In genomic region chr19:33805840-33806433, GRCh38 we compare ENCODE assay signal across 1 cellular context.
TF ChIP-seq lines count a peak whose summit lies in the region.

No MANE protein-coding gene starts in this region.

TF ChIP-seq in HepG2, 621 proteins besides CTCF, POLR2A, EP300 and RAD21 (continued from another document):
- TF ChIP-seq ZBTB33 (CRISPR knock-in tag; IDR thresholded peaks at IDR 0.05), result peak; percentile 98
- TF ChIP-seq BRF2 (CRISPR knock-in tag; IDR thresholded peaks at IDR 0.05), result no peak
- TF ChIP-seq ZNF766 (CRISPR knock-in tag; IDR thresholded peaks at IDR 0.05; ENCODE audit: borderline replicate concordance), result no peak
- no peak for TF ChIP-seq NONO (IDR thresholded peaks at IDR 0.05)
- no peak for TF ChIP-seq NONO (CRISPR knock-in tag; conservative IDR thresholded peaks at IDR 0.05)
- TF ChIP-seq MNT (IDR thresholded peaks at IDR 0.05), result peak; percentile 6; the same call in 1 of the 2 replicates
- no peak for TF ChIP-seq CEBPG (CRISPR knock-in tag; IDR thresholded peaks at IDR 0.05)
- TF ChIP-seq ZNF30 (CRISPR knock-in tag; IDR thresholded peaks at IDR 0.05), result no peak
- no peak for TF ChIP-seq ZNF33B (CRISPR knock-in tag; IDR thresholded peaks at IDR 0.05)
- TF ChIP-seq ZNF275 (CRISPR knock-in tag; IDR thresholded peaks at IDR 0.05; ENCODE audit: borderline replicate concordance), result no peak
